Comparison of ENCODE assay signal across 13 cellular contexts in genomic region chr13:39012608-39013007, GRCh38. TPM values are rescaled to one million over a fixed set of nuclear protein-coding genes. Genes with fewer than 3 reads are reported as not detected.
DNase-seq lines count a peak whose midpoint lies in the region; ATAC-seq and TF ChIP-seq lines count a peak whose summit lies in the region.
"Had no signal": no experiment of that assay in that cellular context is flagged by ENCODE, and none has a peak within 500 bp of the region (broad histone marks: within the 10 kb centered on the region; RNA-seq: fewer than 3 reads in every experiment).

No MANE protein-coding gene starts in this region.

- no peaks in the 10 kb centered on the region for H4K20me1 ChIP-seq in GM23338 (replicated peaks; ENCODE audit: insufficient read depth)

- no peak for TF ChIP-seq POLR2A in vagina (IDR thresholded peaks at IDR 0.05)

- no peaks in the 10 kb centered on the region for H3K9me2 ChIP-seq in GM23338 (ENCODE audit: insufficient read depth)

- H3K27ac Mint-ChIP-seq in GM23338 = no peak overlapping the region
- H3K27ac Mint-ChIP-seq: activated B cell treated with CpG ODN at 0.5 μM for 24 hours; activated CD8-positive, alpha-beta memory T cell treated with anti-CD3 and anti-CD28 coated beads, Interleukin-2, amount 10 ng/mL, durations not matched to agents 7 days and 5 days had no signal

- H3K27me3 ChIP-seq in GM23338 (ENCODE audit: insufficient read depth) (no peaks in the 10 kb centered on the region), foreskin keratinocyte (no peaks in the 10 kb centered on the region), vagina (no peaks in the 10 kb centered on the region)
- H3K27me3 ChIP-seq: dorsolateral prefrontal cortex, transverse colon had no signal

- H3K9me3 Mint-ChIP-seq in GM23338 = peaks cover 3% of the 10 kb centered on the region; the same call in 2 of the 3 replicates
- H3K9me3 Mint-ChIP-seq: activated B cell treated with CpG ODN at 0.5 μM for 24 hours had no signal

- peaks cover 80% of the 10 kb centered on the region for H3K36me3 Mint-ChIP-seq in GM23338 (ENCODE audit: low read depth)

- 0 out of 2 replicates have a peak, but pooled peaks cover under 1% of the 10 kb centered on the region for H3K4me1 ChIP-seq in GM23338 (ENCODE audit: insufficient read depth)
- H3K4me1 ChIP-seq in foreskin keratinocyte = no peaks in the 10 kb centered on the region
- no peaks in the 10 kb centered on the region for H3K4me1 ChIP-seq in vagina

- peak; percentile 99 for ATAC-seq in GM23338
- no peak for ATAC-seq in foreskin keratinocyte
- no peak for ATAC-seq in HG03521 (IDR thresholded peaks at IDR 0.05; ENCODE audit: unreplicated experiment)
- no peak for ATAC-seq in HG03045 (IDR thresholded peaks at IDR 0.05; ENCODE audit: unreplicated experiment)
- ATAC-seq: activated CD8-positive, alpha-beta memory T cell treated with anti-CD3 and anti-CD28 coated beads, Interleukin-2, amount 10 ng/mL, durations not matched to agents 7 days and 5 days had no signal

- H3F3A ChIP-seq in GM23338 (replicated peaks; ENCODE audit: low read depth) = peaks cover 5% of the 10 kb centered on the region

- no peak overlapping the region for H3K27ac ChIP-seq in 22Rv1
- no peak overlapping the region for H3K27ac ChIP-seq in GM23338 (ENCODE audit: low read depth)
- H3K27ac ChIP-seq in VCaP = no peak overlapping the region
- H3K27ac ChIP-seq in foreskin keratinocyte = no peak overlapping the region
- H3K27ac ChIP-seq in vagina = no peak overlapping the region
- H3K27ac ChIP-seq: dorsolateral prefrontal cortex, transverse colon had no signal

- intact Hi-C loops in vagina (cut with DNase I) = no loop called here

- DNase-seq in GM23338 (ENCODE audit: low spot score) = peak; percentile 77
- DNase-seq in foreskin keratinocyte = no peak
- DNase-seq in NCI-H226 = no peak
- no peak for DNase-seq in vagina (ENCODE audit: extremely low spot score in 2 of 2)
- DNase-seq: activated B cell treated with CpG ODN at 0.5 μM for 24 hours; activated CD8-positive, alpha-beta memory T cell treated with anti-CD3 and anti-CD28 coated beads, Interleukin-2, amount 10 ng/mL, durations not matched to agents 7 days and 5 days; dorsolateral prefrontal cortex; NCI-H2171 treated with DMSO at 0.1 percent for 48 hours; transverse colon had no signal

- peak; percentile 32 for TF ChIP-seq CTCF in 22Rv1 (IDR thresholded peaks at IDR 0.05)
- TF ChIP-seq CTCF in GM23338 (conservative IDR thresholded peaks at IDR 0.05; ENCODE audit: low read depth in 2 of 2) = peak; percentile 75 to 79
- peak; percentile 29; the same call in 1 of the 2 replicates for TF ChIP-seq CTCF in VCaP (conservative IDR thresholded peaks at IDR 0.05)
- TF ChIP-seq CTCF in foreskin keratinocyte (conservative IDR thresholded peaks at IDR 0.05) = peak; percentile 29
- TF ChIP-seq CTCF in vagina (IDR thresholded peaks at IDR 0.05) = no peak

- peaks cover 3% of the 10 kb centered on the region for H3K27me3 Mint-ChIP-seq in GM23338 (ENCODE audit: insufficient read depth, low read depth, poor library complexity)
- H3K27me3 Mint-ChIP-seq: activated B cell treated with CpG ODN at 0.5 μM for 24 hours; activated CD8-positive, alpha-beta memory T cell treated with anti-CD3 and anti-CD28 coated beads, Interleukin-2, amount 10 ng/mL, durations not matched to agents 7 days and 5 days had no signal

- no peaks in the 10 kb centered on the region for H3K9me3 ChIP-seq in vagina
- H3K9me3 ChIP-seq: transverse colon had no signal

- H3K4me3 Mint-ChIP-seq in GM23338 = no peak overlapping the region
- H3K4me3 Mint-ChIP-seq: activated B cell treated with CpG ODN at 0.5 μM for 24 hours; activated CD8-positive, alpha-beta memory T cell treated with anti-CD3 and anti-CD28 coated beads, Interleukin-2, amount 10 ng/mL, durations not matched to agents 7 days and 5 days had no signal

- H2AFZ ChIP-seq in GM23338 = no peak overlapping the region

- H3K4me2 ChIP-seq in GM23338 = no peak overlapping the region

- H3K4me1 Mint-ChIP-seq in GM23338 = peaks cover 6% of the 10 kb centered on the region; the same call in 2 of the 3 replicates
- H3K4me1 Mint-ChIP-seq: activated B cell treated with CpG ODN at 0.5 μM for 24 hours had no signal

- H3K36me3 ChIP-seq in GM23338 (ENCODE audit: insufficient read depth) (peaks cover 45% of the 10 kb centered on the region; the same call in 1 of the 2 replicates), vagina (peaks cover 3 to 55% of the 10 kb centered on the region in 2 donors)

- H3K4me3 ChIP-seq in GM23338 = no peak overlapping the region
- H3K4me3 ChIP-seq in vagina = no peak overlapping the region
- H3K4me3 ChIP-seq: dorsolateral prefrontal cortex, transverse colon had no signal

- H3K79me2 ChIP-seq in GM23338 (replicated peaks; ENCODE audit: insufficient read depth) = no peaks in the 10 kb centered on the region

TF ChIP-seq in GM23338, 12 proteins besides CTCF, POLR2A, EP300 and RAD21 (continues in another document):
- TF ChIP-seq ZNF462 (CRISPR knock-in tag; IDR thresholded peaks at IDR 0.05) = no peak
- no peak for TF ChIP-seq ZNF331 (CRISPR knock-in tag; IDR thresholded peaks at IDR 0.05; ENCODE audit: low read depth)

RNA-seq across cellular contexts. Expression of gene STOML3, which starts 22.0 kb away (rescaled TPM):
- 0.16 TPM in 1 of 2 replicates, not detected in the other for total RNA-seq in GM23338 (2014; rRNA removed; shearing (Covaris generic))
- polyA plus RNA-seq in GM23338 (2016; fragmentation: Nextera tagmentation; extraction: Ambion mirVana) (not detected in 2 replicates), foreskin keratinocyte (not detected in 2 replicates)
- total RNA-seq in foreskin keratinocyte (not detected in 2 replicates), vagina (not detected)
- total RNA-seq: activated B cell treated with CpG ODN at 0.5 μM for 24 hours; activated CD8-positive, alpha-beta memory T cell treated with anti-CD3 and anti-CD28 coated beads, Interleukin-2, amount 10 ng/mL, durations not matched to agents 7 days and 5 days; dorsolateral prefrontal cortex had no signal

RNA-seq across cellular contexts. Expression of gene PROSER1, which starts 25.3 kb away (rescaled TPM):
- 116 and 141 TPM in 2 replicates for total RNA-seq in GM23338 (2014; rRNA removed; shearing (Covaris generic))
- polyA plus RNA-seq in GM23338 (2016; fragmentation: Nextera tagmentation; extraction: Ambion mirVana) (58.8 and 64.9 TPM in 2 replicates), foreskin keratinocyte (12.0 and 12.3 TPM in 2 replicates)
- total RNA-seq in foreskin keratinocyte (18.2 and 20.1 TPM in 2 replicates), vagina (41.3 TPM)

RNA-seq across cellular contexts. Expression of gene NHLRC3, which starts 25.6 kb away (rescaled TPM):
- total RNA-seq in GM23338 (2014; rRNA removed; shearing (Covaris generic)) = 14.6 and 15.6 TPM in 2 replicates
- polyA plus RNA-seq in GM23338 (2016; fragmentation: Nextera tagmentation; extraction: Ambion mirVana) (11.0 and 11.8 TPM in 2 replicates), foreskin keratinocyte (3.7 TPM in 2 replicates)
- total RNA-seq in foreskin keratinocyte (8.3 and 9.0 TPM in 2 replicates), vagina (14.5 TPM)

Comparison
In these comparisons a context has a peak if more than half of its experiments do, and no peak if none do; other contexts are left out.
1. CTCF ChIP-seq: peak in 22Rv1 (single experiment), GM23338 (2 of 2), VCaP (single experiment) and foreskin keratinocyte (single experiment); none in vagina (0 of 3).